Comparison of ENCODE assay signal across 1 cellular context in genomic region chr6:6006428-6007310, GRCh38.
TF ChIP-seq lines count a peak whose summit lies in the region.

Gene NRN1, minus strand, starts transcription at chr6:6006925. Its CDS starts 176 bp downstream, at chr6:6006749.

TF ChIP-seq in HEK293, 187 proteins besides CTCF, POLR2A, EP300 and RAD21 (continued from another document):
- no peak for TF ChIP-seq AEBP2 (tag by site-specific recombination; IDR thresholded peaks at IDR 0.05; ENCODE audit: borderline replicate concordance)
- 0 out of 2 replicates have a peak, but pooled peaks have one; percentile 28 for TF ChIP-seq ZNF777 (tag by site-specific recombination; IDR thresholded peaks at IDR 0.05; ENCODE audit: borderline replicate concordance)
- no peak for TF ChIP-seq ZNF112 (tag by site-specific recombination; IDR thresholded peaks at IDR 0.05)
- TF ChIP-seq ZBTB6 (tag by site-specific recombination; IDR thresholded peaks at IDR 0.05) = no peak
- no peak for TF ChIP-seq ZNF830 (tag by site-specific recombination; IDR thresholded peaks at IDR 0.05; ENCODE audit: low read depth)
- TF ChIP-seq ZSCAN16 (tag by site-specific recombination; IDR thresholded peaks at IDR 0.05) = no peak
- no peak for TF ChIP-seq ZFP69B (tag by site-specific recombination; IDR thresholded peaks at IDR 0.05)
- TF ChIP-seq EGR2 (tag by site-specific recombination; IDR thresholded peaks at IDR 0.05; ENCODE audit: low read depth) = peak; percentile 94
- TF ChIP-seq ZNF580 (tag by site-specific recombination; IDR thresholded peaks at IDR 0.05) = peak; percentile 37; the same call in 1 of the 2 replicates
- peak; percentile 75 for TF ChIP-seq ZNF398 (tag by site-specific recombination; IDR thresholded peaks at IDR 0.05)
- TF ChIP-seq ZBTB8A (tag by site-specific recombination; IDR thresholded peaks at IDR 0.05) = peak; percentile 6; the same call in 1 of the 2 replicates
- no peak for TF ChIP-seq ZNF146 (tag by site-specific recombination; IDR thresholded peaks at IDR 0.05)
- 0 out of 2 replicates have a peak, but pooled peaks have one; percentile 15 for TF ChIP-seq KLF7 (tag by site-specific recombination; IDR thresholded peaks at IDR 0.05; ENCODE audit: borderline replicate concordance)
- peak; percentile 78 for TF ChIP-seq SP3 (tag by site-specific recombination; IDR thresholded peaks at IDR 0.05)
- no peak for TF ChIP-seq BCL11A (tag by site-specific recombination; IDR thresholded peaks at IDR 0.05; ENCODE audit: low read depth)
- no peak for TF ChIP-seq ELK4 (IDR thresholded peaks at IDR 0.05; ENCODE audit: borderline replicate concordance, low read depth, low read length)
- peak; percentile 62; the same call in 1 of the 2 replicates for TF ChIP-seq KLF8 (tag by site-specific recombination; IDR thresholded peaks at IDR 0.05)
- no peak for TF ChIP-seq ZBTB48 (tag by site-specific recombination; IDR thresholded peaks at IDR 0.05)
- TF ChIP-seq ZFP3 (tag by site-specific recombination; IDR thresholded peaks at IDR 0.05; ENCODE audit: low read depth) = no peak
- TF ChIP-seq ZNF18 (tag by site-specific recombination; IDR thresholded peaks at IDR 0.05) = peak; percentile 36; the same call in 1 of the 2 replicates
- TF ChIP-seq ZNF561 (tag by site-specific recombination; IDR thresholded peaks at IDR 0.05; ENCODE audit: borderline replicate concordance) = peak; percentile 17; the same call in 1 of the 2 replicates
- 0 out of 2 replicates have a peak, but pooled peaks have one; percentile 6 for TF ChIP-seq ZNF548 (tag by site-specific recombination; IDR thresholded peaks at IDR 0.05)
- TF ChIP-seq ZNF596 (tag by site-specific recombination; IDR thresholded peaks at IDR 0.05) = peak; percentile 98
- peak; percentile 55; the same call in 1 of the 2 replicates for TF ChIP-seq ZNF639 (tag by site-specific recombination; IDR thresholded peaks at IDR 0.05)
- TF ChIP-seq ZNF843 (tag by site-specific recombination; IDR thresholded peaks at IDR 0.05) = no peak
- TF ChIP-seq ZBTB11 (tag by site-specific recombination; conservative IDR thresholded peaks at IDR 0.05; ENCODE audit: low read depth) = peak; percentile 15
- peak; percentile 22; the same call in 1 of the 2 replicates for TF ChIP-seq KLF1 (tag by site-specific recombination; IDR thresholded peaks at IDR 0.05)
- TF ChIP-seq ZSCAN5A (tag by site-specific recombination; IDR thresholded peaks at IDR 0.05) = no peak
- TF ChIP-seq ZNF10 (tag by site-specific recombination; IDR thresholded peaks at IDR 0.05) = no peak
- TF ChIP-seq ZNF280C (tag by site-specific recombination; IDR thresholded peaks at IDR 0.05) = no peak
- TF ChIP-seq ZNF366 (tag by site-specific recombination; conservative IDR thresholded peaks at IDR 0.05) = peak; percentile 65
- TF ChIP-seq ZNF341 (tag by site-specific recombination; IDR thresholded peaks at IDR 0.05; ENCODE audit: low read depth) = peak; percentile 80
- 0 out of 2 replicates have a peak, but pooled peaks have one; percentile 13 for TF ChIP-seq ZNF768 (tag by site-specific recombination; IDR thresholded peaks at IDR 0.05)
- 0 out of 2 replicates have a peak, but pooled peaks have one; percentile 51 for TF ChIP-seq ZSCAN18 (tag by site-specific recombination; IDR thresholded peaks at IDR 0.05)
- TF ChIP-seq PRDM1 (tag by site-specific recombination; IDR thresholded peaks at IDR 0.05) = peak; percentile 74
- peak; percentile 9; the same call in 1 of the 2 replicates for TF ChIP-seq KLF10 (tag by site-specific recombination; IDR thresholded peaks at IDR 0.05)
- TF ChIP-seq SCRT1 (tag by site-specific recombination; IDR thresholded peaks at IDR 0.05; ENCODE audit: borderline replicate concordance) = no peak
